In the genomic region with DNA sequence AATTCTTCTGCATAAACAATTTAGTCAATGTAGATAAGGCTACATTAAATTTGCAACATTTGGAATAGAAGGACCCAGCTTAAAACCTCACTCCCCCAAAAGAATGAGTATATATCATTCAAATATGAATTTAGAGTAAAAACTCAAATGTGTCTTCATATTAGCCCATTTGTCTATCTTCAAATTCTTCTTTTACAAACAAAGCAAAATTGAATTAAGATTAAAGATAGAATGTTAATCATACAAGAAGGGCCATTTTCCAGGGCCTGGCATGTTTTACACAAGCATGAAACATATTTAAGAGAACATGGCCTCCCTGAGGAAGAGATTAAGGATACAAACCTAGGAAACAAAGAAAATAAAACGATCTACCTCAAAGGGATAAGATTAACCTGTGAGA, we compare ENCODE assay signal across 28 cellular contexts. TPM values are rescaled to one million over a fixed set of nuclear protein-coding genes. Genes with fewer than 3 reads are reported as not detected.
"Had no signal": no experiment of that assay in that cellular context is flagged by ENCODE, and none has a peak within 500 bp of the region (broad histone marks: within the 10 kb centered on the region; RNA-seq: fewer than 3 reads in every experiment).

No MANE protein-coding gene starts in this region.

- H3K4me3 ChIP-seq: stomach, suprapubic skin, testis, thoracic aorta, thyroid gland, tibial artery, tibial nerve, transverse colon, upper lobe of left lung, upper lobe of right lung, uterus, vagina had no signal

- ATAC-seq: stimulated activated effector memory CD8-positive, alpha-beta T cell treated with anti-CD3 and anti-CD28 coated beads, Interleukin-12 subunit alpha, Interleukin-12 subunit beta, amount 100 ng/mL, for 72 hours; stimulated activated memory B cell treated with anti-CD40 and anti-IgM and Interleukin-4, amounts not matched to agents 10 μg/mL and 1 μg/mL and 100 μg/mL, for 72 hours; stimulated activated naive B cell treated with anti-CD40 and anti-IgM and Interleukin-4, amounts not matched to agents 10 μg/mL and 1 μg/mL and 100 μg/mL, for 72 hours; stimulated activated naive CD8-positive, alpha-beta T cell treated with anti-CD3 and anti-CD28 coated beads, Interleukin-15, amount 100 ng/mL, for 72 hours; stimulated activated naive CD8-positive, alpha-beta T cell treated with anti-CD3 and anti-CD28 coated beads, Interleukin-15, Interleukin-2, amounts not matched to agents 100 U/mL and 50 U/mL, for 24 hours; upper lobe of right lung had no signal

- H3K27me3 ChIP-seq: stomach, testis, upper lobe of left lung, vagina had no signal

- H3K27ac Mint-ChIP-seq: stimulated activated effector memory CD8-positive, alpha-beta T cell treated with anti-CD3 and anti-CD28 coated beads, Interleukin-12 subunit alpha, Interleukin-12 subunit beta, amount 100 ng/mL, for 72 hours; stimulated activated memory B cell treated with anti-CD40 and anti-IgM and Interleukin-4, amounts not matched to agents 10 μg/mL and 1 μg/mL and 100 μg/mL, for 72 hours; stimulated activated naive B cell treated with anti-CD40 and anti-IgM and Interleukin-4, amounts not matched to agents 10 μg/mL and 1 μg/mL and 100 μg/mL, for 72 hours; stimulated activated naive CD8-positive, alpha-beta T cell treated with anti-CD3 and anti-CD28 coated beads, Interleukin-15, amount 100 ng/mL, for 72 hours; stimulated activated naive CD8-positive, alpha-beta T cell treated with anti-CD3 and anti-CD28 coated beads, Interleukin-15, Interleukin-2, amounts not matched to agents 100 ng/mL and 50 ng/mL, for 24 hours; type B pancreatic cell had no signal

- H3K9me3 ChIP-seq: stomach, suprapubic skin, testis, thoracic aorta, thyroid gland, tibial artery, tibial nerve, transverse colon, upper lobe of left lung, upper lobe of right lung, uterus, vagina had no signal

- H3K36me3 Mint-ChIP-seq: stimulated activated effector memory CD8-positive, alpha-beta T cell treated with anti-CD3 and anti-CD28 coated beads, Interleukin-12 subunit alpha, Interleukin-12 subunit beta, amount 100 ng/mL, for 72 hours; stimulated activated memory B cell treated with anti-CD40 and anti-IgM and Interleukin-4, amounts not matched to agents 10 μg/mL and 1 μg/mL and 100 μg/mL, for 72 hours; stimulated activated naive B cell treated with anti-CD40 and anti-IgM and Interleukin-4, amounts not matched to agents 10 μg/mL and 1 μg/mL and 100 μg/mL, for 72 hours had no signal

- H3K4me1 Mint-ChIP-seq: stimulated activated effector memory CD8-positive, alpha-beta T cell treated with anti-CD3 and anti-CD28 coated beads, Interleukin-12 subunit alpha, Interleukin-12 subunit beta, amount 100 ng/mL, for 72 hours; stimulated activated memory B cell treated with anti-CD40 and anti-IgM and Interleukin-4, amounts not matched to agents 10 μg/mL and 1 μg/mL and 100 μg/mL, for 72 hours; stimulated activated naive B cell treated with anti-CD40 and anti-IgM and Interleukin-4, amounts not matched to agents 10 μg/mL and 1 μg/mL and 100 μg/mL, for 72 hours; stimulated activated naive CD8-positive, alpha-beta T cell treated with anti-CD3 and anti-CD28 coated beads, Interleukin-15, amount 100 ng/mL, for 72 hours had no signal

- H3K4me3 Mint-ChIP-seq: stimulated activated effector memory CD8-positive, alpha-beta T cell treated with anti-CD3 and anti-CD28 coated beads, Interleukin-12 subunit alpha, Interleukin-12 subunit beta, amount 100 ng/mL, for 72 hours; stimulated activated memory B cell treated with anti-CD40 and anti-IgM and Interleukin-4, amounts not matched to agents 10 μg/mL and 1 μg/mL and 100 μg/mL, for 72 hours; stimulated activated naive B cell treated with anti-CD40 and anti-IgM and Interleukin-4, amounts not matched to agents 10 μg/mL and 1 μg/mL and 100 μg/mL, for 72 hours; stimulated activated naive CD8-positive, alpha-beta T cell treated with anti-CD3 and anti-CD28 coated beads, Interleukin-15, amount 100 ng/mL, for 72 hours; stimulated activated naive CD8-positive, alpha-beta T cell treated with anti-CD3 and anti-CD28 coated beads, Interleukin-15, Interleukin-2, amounts not matched to agents 100 ng/mL and 50 ng/mL, for 24 hours; type B pancreatic cell had no signal

- H3K27ac ChIP-seq: suprapubic skin, testis, thoracic aorta, thyroid gland, tibial artery, tibial nerve, transverse colon, upper lobe of left lung, upper lobe of right lung, uterus, vagina had no signal

- H3K4me1 ChIP-seq: suprapubic skin, testis, thyroid gland, tibial artery, tibial nerve, upper lobe of left lung, upper lobe of right lung, uterus, vagina had no signal

- DNase-seq: stimulated activated CD4-positive, alpha-beta T cell treated with anti-CD3 and anti-CD28 coated beads, Interleukin-2, amount 100 ng/mL, for 48 hours; stimulated activated CD4-positive, alpha-beta T cell treated with anti-CD3 and anti-CD28 coated beads, Interleukin-4, amount 100 ng/mL, for 1 hour; stimulated activated CD4-positive, alpha-beta T cell treated with anti-CD3 and anti-CD28 coated beads, Interleukin-4, amount 100 ng/mL, for 24 hours; stimulated activated CD4-positive, alpha-beta T cell treated with anti-CD3 and anti-CD28 coated beads, Interleukin-4, amount 100 ng/mL, for 4 hours; stimulated activated CD8-positive, alpha-beta memory T cell treated with anti-CD3 and anti-CD28 coated beads, Interleukin-4, amount 100 ng/mL, for 48 hours; stimulated activated naive B cell treated with anti-CD40 and anti-IgM and Interleukin-4, amounts not matched to agents 10 μg/mL and 1 μg/mL and 100 μg/mL, for 72 hours; stimulated activated naive CD4-positive, alpha-beta T cell; stimulated activated naive CD4-positive, alpha-beta T cell treated with Interleukin-2 at 50 U/mL for 16 hours; stimulated activated naive CD8-positive, alpha-beta T cell treated with anti-CD3 and anti-CD28 coated beads, Interleukin-15, amount 100 ng/mL, for 72 hours; stimulated activated naive CD8-positive, alpha-beta T cell treated with anti-CD3 and anti-CD28 coated beads, Interleukin-15, Interleukin-2, amounts not matched to agents 100 U/mL and 50 U/mL, for 24 hours; stomach; substantia nigra; testis; thyroid gland; tibial artery; transverse colon; trophoblast cell; upper lobe of left lung; upper lobe of right lung; uterus had no signal

- H3K36me3 ChIP-seq: stomach, suprapubic skin, thoracic aorta, thyroid gland, tibial artery, tibial nerve, transverse colon, upper lobe of left lung, upper lobe of right lung, uterus, vagina had no signal

- H3K27me3 Mint-ChIP-seq: stimulated activated memory B cell treated with anti-CD40 and anti-IgM and Interleukin-4, amounts not matched to agents 10 μg/mL and 1 μg/mL and 100 μg/mL, for 72 hours had no signal

- H3K9me3 Mint-ChIP-seq: type B pancreatic cell had no signal

RNA-seq across cellular contexts. Expression of gene TOX3, which starts 8.4 kb away (rescaled TPM):
- total RNA-seq: thoracic aorta, thyroid gland had no signal
